20 cellular contexts compared by ENCODE assay signal in genomic region chr12:32509328-32510122, GRCh38.
DNase-seq lines count a peak whose midpoint lies in the region; ATAC-seq, FAIRE-seq and TF ChIP-seq lines count a peak whose summit lies in the region.
"Had no signal": no experiment of that assay in that cellular context is flagged by ENCODE, and none has a peak within 500 bp of the region (broad histone marks: within the 10 kb centered on the region; RNA-seq: fewer than 3 reads in every experiment).

No MANE protein-coding gene starts in this region.

- no peaks in the 10 kb centered on the region for H3K9me3 Mint-ChIP-seq in MCF 10A (ENCODE audit: unreplicated experiment)
- H3K9me3 Mint-ChIP-seq: CD4-positive, CD25-positive, alpha-beta regulatory T cell; H9 had no signal

- intact Hi-C loops in HepG2 (cut with micrococcal nuclease; ENCODE audit: unreplicated experiment) (no loop called here), pancreas (cut with DNase I) (no loop called here), MCF 10A (cut with micrococcal nuclease) (no loop called here), OCI-LY7 (cut with micrococcal nuclease; ENCODE audit: unreplicated experiment) (no loop called here)

- H3K27ac ChIP-seq in liver (ENCODE audit: low read depth in 1 of 2, low read length in 2 of 2) (peak overlapping the region; percentile 53 to 65), HepG2 (ENCODE audit: extremely low read length, insufficient read depth, low read length) (no peak overlapping the region), pancreas (no peak overlapping the region), OCI-LY7 (ENCODE audit: low read depth, low read length, poor library complexity, severe bottlenecking) (no peak overlapping the region)

- H3K27me3 ChIP-seq in liver (ENCODE audit: control insufficient read depth in 4 of 4, insufficient read depth in 4 of 4, low read length in 3 of 4) (no peaks in the 10 kb centered on the region), HepG2 (ENCODE audit: control insufficient read depth in 1 of 2, insufficient read depth in 2 of 2, low read length in 2 of 2) (no peaks in the 10 kb centered on the region), pancreas (no peaks in the 10 kb centered on the region)
- H3K27me3 ChIP-seq: BE2C had no signal

- in situ Hi-C loops in HepG2 (cut with HindIII; ENCODE audit: extremely low pct_ligation_motif_present, low pct_unique_long_range_greater_than_20kb) = no loop called here

- H3K9me3 ChIP-seq in liver (ENCODE audit: control insufficient read depth in 4 of 4, low read length in 3 of 4) (no peaks in the 10 kb centered on the region), HepG2 (ENCODE audit: low read length) (no peaks in the 10 kb centered on the region), pancreas (no peaks in the 10 kb centered on the region), OCI-LY7 (ENCODE audit: low read length) (no peaks in the 10 kb centered on the region)
- H3K9me3 ChIP-seq: BE2C had no signal

- ATAC-seq in HepG2 (no peak), left lobe of liver (peak; percentile 86), pancreas (peak; percentile 55 to 85 (median 72))
- ATAC-seq: GM12878 had no signal

- H2AFZ ChIP-seq in HepG2 (ENCODE audit: low read length) = no peak overlapping the region
- H2AFZ ChIP-seq in OCI-LY7 (ENCODE audit: low read length) = no peak overlapping the region

- H3K36me3 ChIP-seq in liver (ENCODE audit: control insufficient read depth in 4 of 4, insufficient read depth in 3 of 4, low read depth in 1 of 4, low read length in 3 of 4) (no peaks in the 10 kb centered on the region), HepG2 (replicated peaks in 1 of 2; ENCODE audit: control insufficient read depth in 1 of 2, insufficient read depth in 2 of 2, low read length in 2 of 2) (no peaks in the 10 kb centered on the region), pancreas (no peaks in the 10 kb centered on the region), OCI-LY7 (ENCODE audit: insufficient read depth, low read length) (no peaks in the 10 kb centered on the region)
- H3K36me3 ChIP-seq: BE2C had no signal

- WGBS in liver = 38% methylated on average over 2 of the region's 2 CpGs
- WGBS in HepG2 (ENCODE audit: low lambda C conversion rate) = no CpG with 5 or more reads among the region's 2 CpGs
- 19 to 26% methylated on average over 2 of the region's 2 CpGs for WGBS in pancreas, 2 donors

- H3K79me2 ChIP-seq in HepG2 (ENCODE audit: insufficient read depth, low read length) (no peaks in the 10 kb centered on the region), OCI-LY7 (ENCODE audit: insufficient read depth, low read depth, low read length) (no peaks in the 10 kb centered on the region)

- H3K9ac ChIP-seq in liver (ENCODE audit: low read depth in 1 of 2, low read length in 2 of 2) (no peak overlapping the region), HepG2 (ENCODE audit: insufficient read depth, low read depth, low read length) (no peak overlapping the region)

- peaks cover 11% of the 10 kb centered on the region for H3K4me1 Mint-ChIP-seq in MCF 10A (ENCODE audit: insufficient read depth, unreplicated experiment)
- H3K4me1 Mint-ChIP-seq: CD4-positive, CD25-positive, alpha-beta regulatory T cell; CD8-positive, alpha-beta memory T cell had no signal

- TF ChIP-seq CTCF in liver (IDR thresholded peaks at IDR 0.05; ENCODE audit: low read depth, low read length, missing input control) (no peak), HepG2 (CRISPR knock-in tag; IDR thresholded peaks at IDR 0.05) (no peak), pancreas (IDR thresholded peaks at IDR 0.05) (no peak), MCF 10A (IDR thresholded peaks at IDR 0.05; ENCODE audit: unreplicated experiment) (no peak), OCI-LY7 (conservative IDR thresholded peaks at IDR 0.05; ENCODE audit: low read length) (no peak)

- no peak overlapping the region for H3K27ac Mint-ChIP-seq in MCF 10A (ENCODE audit: low read depth, unreplicated experiment)
- H3K27ac Mint-ChIP-seq: CD4-positive, CD25-positive, alpha-beta regulatory T cell; CD8-positive, alpha-beta memory T cell; H9 had no signal

- DNase-seq in HepG2 (ENCODE audit: low spot score) (no peak), left lobe of liver (ENCODE audit: low spot score) (peak; percentile 54), pancreas (peak in 2 of 6 donors; percentile 25 to 37), NCI-H1417 (lab: John Stamatoyannopoulos, UW) (no peak), MCF 10A (ENCODE audit: unreplicated experiment) (no peak), OCI-LY7 (ENCODE audit: low spot score) (no peak)
- DNase-seq: 8988T; BE2C; C1 segment of cervical spinal cord; CD4-positive, CD25-positive, alpha-beta regulatory T cell; CD8-positive, alpha-beta memory T cell; COR-L47; DMS 273 treated with DMSO at 0.1 percent for 48 hours; DMS53; DND-41; EL; H9 had no signal

- no peak overlapping the region for H3K4me3 Mint-ChIP-seq in MCF 10A (ENCODE audit: unreplicated experiment)
- H3K4me3 Mint-ChIP-seq: CD4-positive, CD25-positive, alpha-beta regulatory T cell; CD8-positive, alpha-beta memory T cell; H9 had no signal

- FAIRE-seq in HepG2 (lab: Jason Lieb, UNC) (no peak), pancreas (lab: Jason Lieb, UNC) (no peak)
- FAIRE-seq: GM12878, H1 had no signal

- no TSS peak for BruUV-seq in HepG2 (replicated peaks; lab: Mats Ljungman, UMichigan)
- BruUV-seq in MCF 10A (replicated peaks; lab: Mats Ljungman, UMichigan) = no TSS peak
- BruUV-seq in OCI-LY7 (replicated peaks; lab: Mats Ljungman, UMichigan) = no TSS peak

- no peak overlapping the region for H3K4me2 ChIP-seq in HepG2 (ENCODE audit: low read depth, low read length)
- no peak overlapping the region for H3K4me2 ChIP-seq in OCI-LY7 (ENCODE audit: low read length)

- H3K27me3 Mint-ChIP-seq in MCF 10A (ENCODE audit: insufficient read depth, unreplicated experiment) = no peaks in the 10 kb centered on the region

- H3K9me2 ChIP-seq in OCI-LY7 (ENCODE audit: insufficient read depth, low read length) = no peaks in the 10 kb centered on the region

- H3K4me3 ChIP-seq in liver (ENCODE audit: low read depth in 1 of 3, low read length in 3 of 3) (no peak overlapping the region), HepG2 (replicated peaks in 1 of 3; ENCODE audit: insufficient read depth in 1 of 3, low read depth in 2 of 3, low read length in 3 of 3) (no peak overlapping the region), pancreas (no peak overlapping the region), OCI-LY7 (ENCODE audit: low read depth, low read length, poor library complexity, severe bottlenecking) (no peak overlapping the region)
- H3K4me3 ChIP-seq: GM12878 had no signal

- no peak for TF ChIP-seq EP300 in HepG2 (IDR thresholded peaks at IDR 0.05; ENCODE audit: low read depth in 2 of 2, low read length in 2 of 2)
- TF ChIP-seq EP300 in HepG2 (CRISPR knock-in tag; IDR thresholded peaks at IDR 0.05; ENCODE audit: borderline replicate concordance) = no peak

- peaks cover 23% of the 10 kb centered on the region for H3K36me3 Mint-ChIP-seq in MCF 10A (ENCODE audit: insufficient read depth, unreplicated experiment)
- H3K36me3 Mint-ChIP-seq: CD4-positive, CD25-positive, alpha-beta regulatory T cell; CD8-positive, alpha-beta memory T cell had no signal

- peaks cover 5 to 40% (median 23%) of the 10 kb centered on the region in 4 donors for H3K4me1 ChIP-seq in liver (ENCODE audit: control insufficient read depth in 4 of 4, insufficient read depth in 4 of 4, low read length in 3 of 4)
- H3K4me1 ChIP-seq in HepG2 (ENCODE audit: insufficient read depth, low read length) = peaks cover 7% of the 10 kb centered on the region
- H3K4me1 ChIP-seq in pancreas = peaks cover 12 to 30% (median 12%) of the 10 kb centered on the region in 3 donors
- H3K4me1 ChIP-seq in OCI-LY7 (ENCODE audit: insufficient read depth, low read length, poor library complexity, severe bottlenecking) = peaks cover 24% of the 10 kb centered on the region
- H3K4me1 ChIP-seq: BE2C had no signal

- H4K20me1 ChIP-seq in HepG2 (ENCODE audit: insufficient read depth, low read length) (no peaks in the 10 kb centered on the region), OCI-LY7 (ENCODE audit: insufficient read depth, low read length) (no peaks in the 10 kb centered on the region)

- POLR2A ChIA-PET in HepG2 (lab: Yijun Ruan, JAX) = no interaction called here
- POLR2A ChIA-PET in MCF 10A (lab: Yijun Ruan, JAX) = interaction anchor here (0.9 kb wide), 1 partner anchor 19 kb away, joined by 3 read pairs; no protein-coding TSS in a partner anchor
- POLR2A ChIA-PET in OCI-LY7 (lab: Charles Lee) = interaction anchor here (0.5 to 1.8 kb wide), 9 partner anchors 9 to 69 kb away, joined by 3 to 7 read pairs (median 4); no protein-coding TSS in a partner anchor

- TF ChIP-seq RAD21 in liver (IDR thresholded peaks at IDR 0.05) (peak; percentile 36 to 49), HepG2 (CRISPR knock-in tag; IDR thresholded peaks at IDR 0.05) (no peak)

- CTCF ChIA-PET in HepG2 (lab: Yijun Ruan, JAX; ENCODE audit: low intra/inter-chr PET ratio, low total read pairs) (no interaction called here), MCF 10A (lab: Yijun Ruan, JAX) (interaction anchor here (1.0 kb wide), 1 partner anchor 109 kb away, joined by 3 read pairs; no protein-coding TSS in a partner anchor), OCI-LY7 (lab: Charles Lee; ENCODE audit: unreplicated experiment) (no interaction called here)

- TF ChIP-seq POLR2A in HepG2 (IDR thresholded peaks at IDR 0.05; ENCODE audit: insufficient read depth in 1 of 2, low read depth in 2 of 2, low read length in 2 of 2) = no peak

TF ChIP-seq in liver, 16 proteins besides CTCF, POLR2A, EP300 and RAD21 (continues in another document):
- TF ChIP-seq HNF4A (conservative IDR thresholded peaks at IDR 0.05) = peak; percentile 51 to 63
- TF ChIP-seq GABPA (IDR thresholded peaks at IDR 0.05 in 1 of 2, conservative IDR thresholded peaks at IDR 0.05 in 1 of 2) = no peak
- no peak for TF ChIP-seq TAF1 (conservative IDR thresholded peaks at IDR 0.05)
- peak; percentile 3 for TF ChIP-seq FOXA1 (IDR thresholded peaks at IDR 0.05)
- TF ChIP-seq ATF3 (IDR thresholded peaks at IDR 0.05) = no peak
- peak; percentile 62 for TF ChIP-seq SP1 (IDR thresholded peaks at IDR 0.05)

TF ChIP-seq in HepG2, 621 proteins besides CTCF, POLR2A, EP300 and RAD21 (continues in another document):
- TF ChIP-seq MAFK (conservative IDR thresholded peaks at IDR 0.05 in 1 of 2, IDR thresholded peaks at IDR 0.05 in 1 of 2; ENCODE audit: low read length in 2 of 2) = peak in 1 of 2 experiments; percentile 51; a peak in 2 of 4 replicates
- TF ChIP-seq PBX2 (CRISPR knock-in tag; IDR thresholded peaks at IDR 0.05) = no peak

Comparison
In these comparisons a context has a peak if more than half of its experiments do, and no peak if none do; other contexts are left out.
1. H3K27ac ChIP-seq: peak in liver (2 of 2); none in HepG2 (single experiment), pancreas (0 of 4) and OCI-LY7 (single experiment).